ENCODE assay signal across 22 cellular contexts in the genomic region with DNA sequence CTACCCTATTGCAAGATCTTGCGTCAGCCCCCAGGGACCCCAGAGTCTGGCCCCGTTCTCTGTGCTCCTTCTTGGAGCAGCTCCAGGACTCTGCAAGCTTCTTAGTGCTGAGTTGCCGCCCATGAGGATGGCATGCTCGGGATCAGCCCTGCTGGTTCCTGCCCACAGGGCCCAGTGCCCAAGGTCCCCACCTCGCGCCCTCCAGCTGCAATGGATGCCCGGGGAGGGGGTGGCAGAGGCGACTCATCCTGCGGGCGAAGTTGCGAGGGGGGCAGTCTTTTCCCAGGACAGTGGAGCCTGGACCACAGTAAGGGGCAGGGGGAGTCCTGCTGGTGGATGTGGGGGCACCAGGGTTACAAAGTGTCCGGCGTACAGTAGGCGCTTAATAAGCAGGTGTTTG.
DNase-seq lines count a peak whose midpoint lies in the region; ATAC-seq lines count a peak whose summit lies in the region.
"Had no signal": no experiment of that assay in that cellular context is flagged by ENCODE, and none has a peak within 500 bp of the region (broad histone marks: within the 10 kb centered on the region; RNA-seq: fewer than 3 reads in every experiment).

No MANE protein-coding gene starts in this region.

- DNase-seq in stimulated activated naive CD8-positive, alpha-beta T cell treated with anti-CD3 and anti-CD28 coated beads, Interleukin-15, amount 100 ng/mL, for 72 hours: no peak
- no peak for DNase-seq in stimulated activated naive CD8-positive, alpha-beta T cell treated with anti-CD3 and anti-CD28 coated beads, Interleukin-15, Interleukin-2, amounts not matched to agents 100 U/mL and 50 U/mL, for 24 hours
- DNase-seq in neuronal stem cell (ENCODE audit: low spot score) (no peak), sciatic nerve (ENCODE audit: low spot score) (no peak), COLO829 (ENCODE audit: low spot score) (no peak), NCI-H146 treated with DMSO at 0.1 percent for 48 hours (lab: John Stamatoyannopoulos, UW; ENCODE audit: unreplicated experiment) (no peak)
- DNase-seq: 8988T; ACHN; AML-193; BE2C; Calu3; CD4-positive, alpha-beta T cell; CD8-positive, alpha-beta memory T cell; COR-L47; DND-41; HFFc6 had no signal

- H2BK5ac ChIP-seq in neuronal stem cell (ENCODE audit: low read length): no peak overlapping the region

- peaks cover 0 to 2% of the 10 kb centered on the region in 2 donors for H3K9me3 ChIP-seq in neuronal stem cell (replicated peaks in 1 of 2; ENCODE audit: control insufficient read depth in 2 of 2, insufficient read depth in 1 of 2, low read depth in 1 of 2, low read length in 2 of 2)
- H3K9me3 ChIP-seq: A549, BE2C, HAP-1 had no signal

- no peak overlapping the region for H3K9ac ChIP-seq in neuronal stem cell (ENCODE audit: low read depth, low read length, poor library complexity)
- H3K9ac ChIP-seq: BLaER1 treated with 17β-estradiol and CSF1 and Interleukin-3, amounts not matched to agents 10 nM and 100 nM had no signal

- H2BK12ac ChIP-seq in neuronal stem cell (ENCODE audit: low read length): no peak overlapping the region

- peaks cover 6% of the 10 kb centered on the region for H3K4me1 Mint-ChIP-seq in stimulated activated naive CD8-positive, alpha-beta T cell treated with anti-CD3 and anti-CD28 coated beads, Interleukin-15, amount 100 ng/mL, for 72 hours

- H3K4me1 ChIP-seq in neuronal stem cell (ENCODE audit: control insufficient read depth in 2 of 2, insufficient read depth in 1 of 2, low read depth in 1 of 2, low read length in 2 of 2): peaks cover 0 to 2% of the 10 kb centered on the region in 2 donors
- H3K4me1 ChIP-seq: A549, BE2C had no signal

- H3K18ac ChIP-seq in neuronal stem cell (ENCODE audit: low read length): peak overlapping the region; percentile 77

- H2BK120ac ChIP-seq in neuronal stem cell (ENCODE audit: low read depth, low read length): no peak overlapping the region

- H3K36me3 ChIP-seq in neuronal stem cell (replicated peaks in 1 of 2; ENCODE audit: control insufficient read depth in 2 of 2, insufficient read depth in 2 of 2, low read length in 2 of 2): no peaks in the 10 kb centered on the region
- H3K36me3 ChIP-seq: BE2C; BLaER1 treated with 17β-estradiol and CSF1 and Interleukin-3, amounts not matched to agents 10 nM and 100 nM; HAP-1 had no signal

- H2AK5ac ChIP-seq in neuronal stem cell (ENCODE audit: low read depth, low read length): no peak overlapping the region

- H4K8ac ChIP-seq in neuronal stem cell (ENCODE audit: low read depth, low read length): no peak overlapping the region

- no peaks in the 10 kb centered on the region for H3K79me1 ChIP-seq in neuronal stem cell (ENCODE audit: low read depth, low read length)

- WGBS in neuronal stem cell (ENCODE audit: extremely low coverage in 2 of 2, insufficient read length in 2 of 2, insufficient replicate concordance in 1 of 2), 2 donors: no CpG with 5 or more reads among the region's 14 CpGs

- H3K14ac ChIP-seq in neuronal stem cell (ENCODE audit: low read length): no peak overlapping the region

- H3K4me3 ChIP-seq in neuronal stem cell (ENCODE audit: low read length in 2 of 2): no peak overlapping the region
- H3K4me3 ChIP-seq: A549; BLaER1 treated with 17β-estradiol and CSF1 and Interleukin-3, amounts not matched to agents 10 nM and 100 nM; GM23338; HAP-1 had no signal

- no peak overlapping the region for H3K4me3 Mint-ChIP-seq in stimulated activated naive CD8-positive, alpha-beta T cell treated with anti-CD3 and anti-CD28 coated beads, Interleukin-15, amount 100 ng/mL, for 72 hours
- H3K4me3 Mint-ChIP-seq: CD14-positive monocyte; CD4-positive, alpha-beta T cell; CD8-positive, alpha-beta memory T cell; GM23338; HFFc6 had no signal

- no peak overlapping the region for H4K91ac ChIP-seq in neuronal stem cell (ENCODE audit: low read depth, low read length, poor library complexity)

- no peak overlapping the region for H3K27ac Mint-ChIP-seq in stimulated activated naive CD8-positive, alpha-beta T cell treated with anti-CD3 and anti-CD28 coated beads, Interleukin-15, amount 100 ng/mL, for 72 hours
- H3K27ac Mint-ChIP-seq: CD4-positive, alpha-beta T cell; GM23338; HFFc6 had no signal

- no peak overlapping the region for H3K4me2 ChIP-seq in neuronal stem cell (ENCODE audit: insufficient read depth, low read length, poor library complexity, severe bottlenecking)
- H3K4me2 ChIP-seq: A549, GM23338 had no signal

- H3K27ac ChIP-seq in neuronal stem cell (replicated peaks; ENCODE audit: low read length): no peak overlapping the region
- H3K27ac ChIP-seq: A549; BLaER1 treated with 17β-estradiol and CSF1 and Interleukin-3, amounts not matched to agents 10 nM and 100 nM had no signal

- H3K23ac ChIP-seq in neuronal stem cell (ENCODE audit: low read depth, low read length, poor library complexity): no peak overlapping the region

- H3K4ac ChIP-seq in neuronal stem cell (ENCODE audit: low read length): no peak overlapping the region

- intact Hi-C loops in sciatic nerve (cut with DNase I): no loop called here

- peaks cover 7% of the 10 kb centered on the region for H3K27me3 Mint-ChIP-seq in stimulated activated naive CD8-positive, alpha-beta T cell treated with anti-CD3 and anti-CD28 coated beads, Interleukin-15, amount 100 ng/mL, for 72 hours
- H3K27me3 Mint-ChIP-seq: CD4-positive, alpha-beta T cell; CD8-positive, alpha-beta memory T cell had no signal

- H2BK15ac ChIP-seq in neuronal stem cell (ENCODE audit: low read length): no peak overlapping the region

- no peak overlapping the region for H2AFZ ChIP-seq in neuronal stem cell (ENCODE audit: low read length)

- peaks cover 0 to 5% (median 0%) of the 10 kb centered on the region in 3 experiments for H3K27me3 ChIP-seq in neuronal stem cell (ENCODE audit: control insufficient read depth in 3 of 3, insufficient read depth in 3 of 3, low read depth in 1 of 3, low read length in 3 of 3)
- H3K27me3 ChIP-seq: BE2C; BLaER1 treated with 17β-estradiol and CSF1 and Interleukin-3, amounts not matched to agents 10 nM and 100 nM had no signal

- ATAC-seq in stimulated activated naive CD8-positive, alpha-beta T cell treated with anti-CD3 and anti-CD28 coated beads, Interleukin-15, amount 100 ng/mL, for 72 hours: peak; percentile 28
- ATAC-seq in stimulated activated naive CD8-positive, alpha-beta T cell treated with anti-CD3 and anti-CD28 coated beads, Interleukin-15, Interleukin-2, amounts not matched to agents 100 U/mL and 50 U/mL, for 24 hours: no peak
- peak; percentile 24 for ATAC-seq in sciatic nerve
- no peak for ATAC-seq in GM21381 (IDR thresholded peaks at IDR 0.05; ENCODE audit: unreplicated experiment)
- ATAC-seq: A549, GM23338 had no signal

- H3K9me3 Mint-ChIP-seq in stimulated activated naive CD8-positive, alpha-beta T cell treated with anti-CD3 and anti-CD28 coated beads, Interleukin-15, amount 100 ng/mL, for 72 hours: no peaks in the 10 kb centered on the region
- H3K9me3 Mint-ChIP-seq: CD14-positive monocyte; CD4-positive, alpha-beta T cell; CD8-positive, alpha-beta memory T cell; GM23338; HFFc6 had no signal

Comparison
In these comparisons a context has a peak if more than half of its experiments do, and no peak if none do; other contexts are left out.
1. ATAC-seq: peak in stimulated activated naive CD8-positive, alpha-beta T cell treated with anti-CD3 and anti-CD28 coated beads, Interleukin-15, amount 100 ng/mL, for 72 hours (single experiment) and sciatic nerve (single experiment); none in stimulated activated naive CD8-positive, alpha-beta T cell treated with anti-CD3 and anti-CD28 coated beads, Interleukin-15, Interleukin-2, amounts not matched to agents 100 U/mL and 50 U/mL, for 24 hours (single experiment) and GM21381 (single experiment).